8 cellular contexts compared by ENCODE assay signal in the genomic region with DNA sequence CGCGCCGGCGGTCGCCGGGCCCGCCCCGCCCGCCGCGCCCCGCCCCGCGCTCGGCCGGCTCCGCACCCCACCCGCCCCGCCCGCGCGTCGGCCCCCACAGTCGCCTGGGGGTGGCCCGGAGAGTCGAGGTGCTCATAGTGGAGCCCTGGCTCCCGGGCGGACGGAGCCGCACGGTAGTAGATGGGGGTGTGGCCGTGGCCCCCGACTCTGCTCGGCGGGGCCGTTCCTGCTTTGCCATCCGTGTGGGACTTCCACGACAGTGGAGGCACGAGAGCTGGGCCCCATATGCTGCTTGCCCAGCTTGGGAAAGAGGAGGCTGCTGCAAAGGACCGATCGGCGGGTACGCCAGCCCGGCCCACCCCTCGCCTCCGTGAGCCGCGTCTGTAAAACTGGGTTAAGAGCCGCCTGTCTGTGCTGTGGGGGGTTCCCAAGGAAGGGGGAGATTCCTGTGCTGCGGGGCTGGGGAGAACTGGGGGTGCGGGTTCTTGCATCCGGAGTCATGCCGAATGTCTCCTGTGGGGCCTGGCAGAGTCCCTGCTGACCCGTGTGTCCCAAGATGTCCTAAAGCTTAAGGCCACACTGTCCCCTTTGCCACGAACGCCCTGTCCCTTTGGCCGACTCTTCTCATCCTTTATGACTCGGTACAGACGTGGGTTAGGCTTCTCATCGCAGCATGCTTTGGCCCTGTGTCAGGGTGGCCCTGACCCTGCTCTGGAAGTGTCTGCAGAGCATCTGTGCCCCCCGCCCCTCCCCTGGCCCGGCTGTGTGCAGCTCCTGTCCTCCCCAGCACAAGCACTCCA. TPM values are rescaled to one million over a fixed set of nuclear protein-coding genes. Genes with fewer than 3 reads are reported as not detected.
DNase-seq lines count a peak whose midpoint lies in the region; ATAC-seq, FAIRE-seq and TF ChIP-seq lines count a peak whose summit lies in the region.

A gene (plus strand): TSS at position 70 of the 800 bp plus-strand sequence. CDS start 12,639 bp downstream, outside the sequence.

- no peak for TF ChIP-seq POLR2A in H1 (IDR thresholded peaks at IDR 0.05; ENCODE audit: control extremely low read depth in 1 of 2, low read depth in 2 of 2, low read length in 2 of 2)

- no peak within 1 kb of the TSS for H2AK5ac ChIP-seq in H1 (ENCODE audit: low read depth, low read length)

- no peak within 1 kb of the TSS for H2BK120ac ChIP-seq in H1 (replicated peaks; ENCODE audit: low read depth, low read length)

- H3K79me1 ChIP-seq in H1 (ENCODE audit: low read depth, low read length), result no peaks in the 10 kb centered on the region

- no peak within 1 kb of the TSS for H4K91ac ChIP-seq in H1 (replicated peaks; ENCODE audit: insufficient read length, low read length)

- TF ChIP-seq EP300 in H1 (IDR thresholded peaks at IDR 0.05; ENCODE audit: borderline replicate concordance in 1 of 2, low read depth in 2 of 2, low read length in 2 of 2) (no peak), neural cell (conservative IDR thresholded peaks at IDR 0.05; ENCODE audit: poor library complexity, severe bottlenecking) (no peak)

- peak within 1 kb of the TSS; percentile 25 for H3K56ac ChIP-seq in H1 (replicated peaks; ENCODE audit: insufficient read length, low read depth, low read length)

- peaks cover 6 to 44% (median 37%) of the 10 kb centered on the region in 4 experiments for H3K27me3 ChIP-seq in H1 (replicated peaks in 1 of 4; ENCODE audit: control insufficient read depth in 3 of 4, extremely low read depth in 1 of 4, insufficient read depth in 3 of 4, low read length in 3 of 4)
- H3K27me3 ChIP-seq in neural cell (ENCODE audit: insufficient read depth, low read depth, low read length), result peaks cover 21% of the 10 kb centered on the region

- H3K4me3 ChIP-seq in H1 (ENCODE audit: extremely low read depth in 1 of 4, insufficient read depth in 2 of 4, low read depth in 3 of 4, low read length in 4 of 4) (peak within 1 kb of the TSS; percentile 60 to 92 (median 71)), neural cell (ENCODE audit: low read length) (peak within 1 kb of the TSS; percentile 70)

- H3K9ac ChIP-seq in H1 (replicated peaks in 1 of 4; ENCODE audit: extremely low read depth in 1 of 4, low read depth in 3 of 4, low read length in 3 of 4) (peak within 1 kb of the TSS in 2 of 4 experiments; percentile 18 to 61; a peak in 4 of 7 replicates), neural cell (ENCODE audit: low read length) (peak within 1 kb of the TSS; percentile 60)

- H3F3A ChIP-seq in neural cell (ENCODE audit: insufficient read depth, low read length, poor library complexity, severe bottlenecking), result no peaks in the 10 kb centered on the region

- H2BK12ac ChIP-seq in H1 (ENCODE audit: low read depth, low read length), result peak within 1 kb of the TSS; percentile 80; the same call in 1 of the 2 replicates

- H3K18ac ChIP-seq in H1 (ENCODE audit: extremely low read depth, low read length), result peak within 1 kb of the TSS; percentile 93

- H3K36me3 ChIP-seq in H1 (ENCODE audit: control insufficient read depth in 2 of 4, insufficient read depth in 4 of 4, low read length in 3 of 4) (no peaks in the 10 kb centered on the region), neural cell (ENCODE audit: insufficient read depth, low read length) (no peaks in the 10 kb centered on the region)

- H3K23me2 ChIP-seq in H1 (ENCODE audit: low read depth, low read length), result peaks cover 22% of the 10 kb centered on the region; the same call in 1 of the 2 replicates

- peak within 1 kb of the TSS; percentile 44; the same call in 1 of the 2 replicates for H2BK5ac ChIP-seq in H1 (ENCODE audit: low read depth, low read length)

- POLR2A ChIA-PET in H1 (lab: Charles Lee; ENCODE audit: partially characterized antibody), result interaction anchor here (0.7 to 4.6 kb wide), 6 partner anchors 12 to 140 kb away, joined by 3 to 27 read pairs (median 4); a partner anchor contains a TSS

- H3K23ac ChIP-seq in H1 (ENCODE audit: insufficient read length), result no peak within 1 kb of the TSS

- H4K5ac ChIP-seq in H1 (ENCODE audit: insufficient read length, low read depth, low read length), result peak within 1 kb of the TSS; percentile 36

- DNase-seq in T-helper 2 cell (peak in 3 of 5 experiments; percentile 30 to 69 (median 40)), H1 (ENCODE audit: low read depth in 1 of 2, low spot score in 2 of 2) (peak in 1 of 2 experiments; percentile 74), SHP77 treated with DMSO at 0.1 percent for 48 hours (lab: John Stamatoyannopoulos, UW) (no peak), OCI-M1 (lab: John Stamatoyannopoulos, UW) (no peak), NCI-H524 treated with DMSO at 0.1 percent for 48 hours (lab: John Stamatoyannopoulos, UW) (no peak)

- TF ChIP-seq RAD21 in H1 (IDR thresholded peaks at IDR 0.05 in 1 of 2, conservative IDR thresholded peaks at IDR 0.05 in 1 of 2; ENCODE audit: low read depth in 2 of 2, low read length in 2 of 2), result no peak
- TF ChIP-seq RAD21 in neural cell (conservative IDR thresholded peaks at IDR 0.05), result no peak

- 24% methylated on average over 27 of the region's 62 CpGs; no CpG with 5 or more reads in 1 of the 2 experiments for WGBS in H1 (ENCODE audit: extremely low coverage in 1 of 2, insufficient coverage in 1 of 2, insufficient read length in 1 of 2, insufficient replicate concordance in 2 of 2, low coverage in 1 of 2, low lambda C conversion rate in 2 of 2, missing lambda C conversion rate in 1 of 2), 2 experiments

- H2AFZ ChIP-seq in H1 (ENCODE audit: low read length) (peak within 1 kb of the TSS; percentile 94; the same call in 1 of the 2 replicates), neural cell (ENCODE audit: low read depth, low read length) (no peak within 1 kb of the TSS)

- no peak within 1 kb of the TSS for H2BK15ac ChIP-seq in H1 (ENCODE audit: low read length)

- CTCF ChIA-PET in H1 (lab: Charles Lee; ENCODE audit: partially characterized antibody), result interaction anchor here (1.0 to 13.0 kb wide), 10 partner anchors 11 to 100 kb away, joined by 3 to 144 read pairs (median 8); a partner anchor contains a TSS

- no peak for FAIRE-seq in H1 (lab: Jason Lieb, UNC)

- no peak within 1 kb of the TSS for H2BK20ac ChIP-seq in H1 (ENCODE audit: low read length)

- H3K4me2 ChIP-seq in H1 (ENCODE audit: insufficient read depth in 1 of 2, low read depth in 2 of 2, low read length in 2 of 2), result peak within 1 kb of the TSS; percentile 78 to 94
- H3K4me2 ChIP-seq in neural cell (ENCODE audit: low read length), result peak within 1 kb of the TSS; percentile 35

- no peaks in the 10 kb centered on the region for H3K9me2 ChIP-seq in neural cell (ENCODE audit: insufficient read depth, low read length)

- H3K4me1 ChIP-seq in H1 (replicated peaks in 1 of 4; ENCODE audit: control insufficient read depth in 3 of 4, insufficient read depth in 4 of 4, low read length in 3 of 4), result peaks cover 0 to 38% (median 20%) of the 10 kb centered on the region in 4 experiments; a peak in 6 of 7 replicates

- peak within 1 kb of the TSS; percentile 73 for H3K4ac ChIP-seq in H1 (replicated peaks; ENCODE audit: insufficient read length, low read depth, low read length)

- H3K9me3 ChIP-seq in H1 (ENCODE audit: insufficient read depth in 2 of 2, low read depth in 1 of 2, low read length in 1 of 2) (no peaks in the 10 kb centered on the region), neural cell (ENCODE audit: low read length) (no peaks in the 10 kb centered on the region)

- H3K27ac ChIP-seq in H1 (ENCODE audit: low read depth, low read length), result no peak within 1 kb of the TSS; the same call in 1 of the 2 replicates
- no peak within 1 kb of the TSS for H3K27ac ChIP-seq in neural cell (ENCODE audit: low read length)

- TF ChIP-seq CTCF in H1 (IDR thresholded peaks at IDR 0.05; ENCODE audit: control extremely low read depth in 1 of 3, insufficient read depth in 1 of 3, low read depth in 1 of 3, low read length in 3 of 3), result no peak
- TF ChIP-seq CTCF in neural cell (IDR thresholded peaks at IDR 0.05; ENCODE audit: poor library complexity, severe bottlenecking), result no peak

- peak within 1 kb of the TSS; percentile 75 for H4K8ac ChIP-seq in H1 (ENCODE audit: extremely low read depth, insufficient read depth, low read length)

- H3K79me2 ChIP-seq in H1 (ENCODE audit: control insufficient read depth in 1 of 2, insufficient read depth in 2 of 2, low read length in 2 of 2) (no peaks in the 10 kb centered on the region), neural cell (replicated peaks; ENCODE audit: insufficient read depth, low read length) (no peaks in the 10 kb centered on the region)

- no peaks in the 10 kb centered on the region for H4K20me1 ChIP-seq in H1 (replicated peaks in 1 of 2; ENCODE audit: control insufficient read depth in 1 of 2, insufficient read depth in 2 of 2, low read length in 2 of 2)
- H4K20me1 ChIP-seq in neural cell (ENCODE audit: insufficient read depth), result no peaks in the 10 kb centered on the region

- H3K14ac ChIP-seq in H1 (ENCODE audit: insufficient read length), result no peak within 1 kb of the TSS

- ATAC-seq in GM21717 (IDR thresholded peaks at IDR 0.05; ENCODE audit: unreplicated experiment), result peak; percentile 4
- ATAC-seq in GM18861 (IDR thresholded peaks at IDR 0.05; ENCODE audit: unreplicated experiment), result no peak

TF ChIP-seq in H1, 55 proteins besides CTCF, POLR2A, EP300 and RAD21 (continues in another document):
- TF ChIP-seq, protein P1, sequence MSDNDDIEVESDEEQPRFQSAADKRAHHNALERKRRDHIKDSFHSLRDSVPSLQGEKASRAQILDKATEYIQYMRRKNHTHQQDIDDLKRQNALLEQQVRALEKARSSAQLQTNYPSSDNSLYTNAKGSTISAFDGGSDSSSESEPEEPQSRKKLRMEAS (IDR thresholded peaks at IDR 0.05), result 0 out of 2 replicates have a peak, but pooled peaks have one; percentile 22
- TF ChIP-seq KDM4A (IDR thresholded peaks at IDR 0.05; ENCODE audit: low read depth, low read length, severe bottlenecking), result peak; percentile 20

TF ChIP-seq in neural cell, 6 proteins besides CTCF, POLR2A, EP300 and RAD21 (continues in another document):
- TF ChIP-seq POLR2AphosphoS5 (IDR thresholded peaks at IDR 0.05) (no peak), MXI1 (conservative IDR thresholded peaks at IDR 0.05; ENCODE audit: poor library complexity, severe bottlenecking) (no peak), EZH2 (IDR thresholded peaks at IDR 0.05; ENCODE audit: borderline replicate concordance, insufficient read depth, low read length, poor library complexity, severe bottlenecking) (no peak), SMC3 (conservative IDR thresholded peaks at IDR 0.05; ENCODE audit: poor library complexity) (no peak)

RNA-seq across cellular contexts. Expression of the gene that starts here (rescaled TPM):
- 0.52 and 0.63 TPM in 2 replicates for total RNA-seq in H1 (2021; fragmentation: NEBNext Ultra II Directional; extraction: Animal tissue kit (Norgen Biotek cat#: 25700))
- polyA plus RNA-seq in H1 (2011; rRNA removed) (0.98 and 2.0 TPM in 2 replicates), neural cell (18.3 and 18.4 TPM in 2 replicates)
- 1.3 TPM for polyA plus RNA-seq in H1 (2011; cell fraction: cytosol; rRNA removed)
- polyA plus RNA-seq in H1 (2011; cell fraction: nucleus; rRNA removed), result 2.1 TPM
- polyA plus RNA-seq in H1 (2012, experiment 1 of 2), result 0.52 to 1.4 TPM (median 1.1 TPM) in 4 replicates
- polyA plus RNA-seq in H1 (2012, experiment 2 of 2), result 0.81 TPM
- polyA plus RNA-seq in H1 (2013, experiment 1 of 2), result 0.39 TPM
- polyA plus RNA-seq in H1 (2013, experiment 2 of 2), result 0.46 TPM
- 1.2 and 1.4 TPM in 2 replicates for polyA minus RNA-seq in H1 (2011; rRNA and poly(A)+ RNA removed)
- 1.4 TPM for polyA minus RNA-seq in H1 (2011; cell fraction: cytosol; rRNA and poly(A)+ RNA removed)
- polyA minus RNA-seq in H1 (2011; cell fraction: nucleus; rRNA and poly(A)+ RNA removed), result 0.50 TPM
- 22.6 and 26.1 TPM in 2 replicates for polyA minus RNA-seq in neural cell

Comparison
In these comparisons a context has a peak if more than half of its experiments do, and no peak if none do; other contexts are left out.
1. DNase-seq: peak in T-helper 2 cell (3 of 5); none in SHP77 treated with DMSO at 0.1 percent for 48 hours (single experiment), OCI-M1 (single experiment) and NCI-H524 treated with DMSO at 0.1 percent for 48 hours (single experiment).